In the genomic region with DNA sequence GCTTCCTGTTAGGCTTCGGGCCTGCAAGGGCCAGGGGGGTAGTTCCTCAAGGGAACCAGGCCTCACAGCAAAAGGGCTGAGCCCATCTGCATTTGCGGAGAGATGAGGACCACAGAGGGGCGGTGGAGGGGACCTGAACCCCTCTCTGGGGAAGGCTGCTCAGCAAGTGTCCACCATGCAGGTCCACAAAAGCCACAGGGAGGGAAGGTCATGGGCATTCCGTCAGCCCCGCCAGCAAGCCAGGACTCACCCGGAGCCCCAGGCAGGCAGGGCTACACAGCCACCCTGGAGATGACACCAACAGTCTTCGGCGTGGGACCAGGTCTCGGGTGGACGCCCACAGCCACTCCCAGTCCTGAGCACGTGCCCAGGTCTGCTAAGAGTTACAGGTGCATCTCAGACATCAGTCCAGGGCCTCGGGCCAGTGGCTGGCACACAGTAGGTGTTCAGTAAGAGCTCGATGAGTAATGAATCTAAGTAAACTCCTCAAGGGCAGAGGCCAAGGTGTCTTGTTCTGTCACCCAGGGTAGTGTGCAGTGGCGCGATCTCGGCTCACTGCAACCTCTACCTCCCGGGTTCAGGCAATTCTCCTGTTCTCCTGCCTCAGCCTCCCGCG, we compare ENCODE assay signal across 19 cellular contexts.
"Had no signal": no experiment of that assay in that cellular context is flagged by ENCODE, and none has a peak within 500 bp of the region (broad histone marks: within the 10 kb centered on the region; RNA-seq: fewer than 3 reads in every experiment).

No MANE protein-coding gene starts in this region.

- ATAC-seq: foreskin keratinocyte; left colon; mucosa of descending colon; naive thymus-derived CD4-positive, alpha-beta T cell; stimulated activated memory B cell treated with anti-CD40 and anti-IgM and Interleukin-4, amounts not matched to agents 10 μg/mL and 1 μg/mL and 100 μg/mL, for 72 hours had no signal

- H3K27ac ChIP-seq: coronary artery, foreskin keratinocyte, neutrophil had no signal

- H3K4me3 ChIP-seq: coronary artery, mucosa of descending colon, tibial nerve had no signal

- H3K9me3 Mint-ChIP-seq: activated naive CD4-positive, alpha-beta T cell treated with anti-CD3 and anti-CD28 coated beads, Interleukin-2, amount 50 U/mL, for 24 hours; central memory CD8-positive, alpha-beta T cell; stimulated activated memory B cell treated with anti-CD40 and anti-IgM and Interleukin-4, amounts not matched to agents 10 μg/mL and 1 μg/mL and 100 μg/mL, for 72 hours had no signal

- H3K27me3 ChIP-seq: foreskin keratinocyte, neutrophil, tibial nerve had no signal

- H3K4me1 Mint-ChIP-seq: stimulated activated memory B cell treated with anti-CD40 and anti-IgM and Interleukin-4, amounts not matched to agents 10 μg/mL and 1 μg/mL and 100 μg/mL, for 72 hours had no signal

- H3K27ac Mint-ChIP-seq: activated naive CD4-positive, alpha-beta T cell treated with anti-CD3 and anti-CD28 coated beads, Interleukin-2, amount 50 U/mL, for 24 hours; stimulated activated memory B cell treated with anti-CD40 and anti-IgM and Interleukin-4, amounts not matched to agents 10 μg/mL and 1 μg/mL and 100 μg/mL, for 72 hours had no signal

- H3K36me3 ChIP-seq: neutrophil, tibial nerve had no signal

- H3K9me3 ChIP-seq: mucosa of descending colon, neutrophil, tibial nerve had no signal

- H3K27me3 Mint-ChIP-seq: activated naive CD4-positive, alpha-beta T cell treated with anti-CD3 and anti-CD28 coated beads, Interleukin-2, amount 50 U/mL, for 24 hours; central memory CD8-positive, alpha-beta T cell; naive thymus-derived CD4-positive, alpha-beta T cell had no signal

- H3K4me3 Mint-ChIP-seq: activated naive CD4-positive, alpha-beta T cell treated with anti-CD3 and anti-CD28 coated beads, Interleukin-2, amount 50 U/mL, for 24 hours; central memory CD8-positive, alpha-beta T cell; naive thymus-derived CD4-positive, alpha-beta T cell; stimulated activated memory B cell treated with anti-CD40 and anti-IgM and Interleukin-4, amounts not matched to agents 10 μg/mL and 1 μg/mL and 100 μg/mL, for 72 hours had no signal

- DNase-seq: activated CD4-positive, alpha-beta T cell treated with anti-CD3 and anti-CD28 coated beads for 1 hour; activated CD4-positive, alpha-beta T cell treated with anti-CD3 and anti-CD28 coated beads, Interleukin-2, amount 50 U/mL, for 48 hours; amniotic stem cell; effector CD4-positive, alpha-beta T cell; foreskin keratinocyte; head of caudate nucleus; left colon; mucosa of descending colon; naive thymus-derived CD4-positive, alpha-beta T cell; retina; stimulated activated CD4-positive, alpha-beta T cell treated with anti-CD3 and anti-CD28 coated beads, Interleukin-2, amount 100 ng/mL, for 48 hours; T-helper 1 cell; T1000 had no signal

- H3K36me3 Mint-ChIP-seq: activated naive CD4-positive, alpha-beta T cell treated with anti-CD3 and anti-CD28 coated beads, Interleukin-2, amount 50 U/mL, for 24 hours; stimulated activated memory B cell treated with anti-CD40 and anti-IgM and Interleukin-4, amounts not matched to agents 10 μg/mL and 1 μg/mL and 100 μg/mL, for 72 hours had no signal
